15 cellular contexts compared by ENCODE assay signal in genomic region chr20:10919549-10920140, GRCh38.
DNase-seq lines count a peak whose midpoint lies in the region; ATAC-seq and TF ChIP-seq lines count a peak whose summit lies in the region.
"Had no signal": no experiment of that assay in that cellular context is flagged by ENCODE, and none has a peak within 500 bp of the region (broad histone marks: within the 10 kb centered on the region; RNA-seq: fewer than 3 reads in every experiment).

No MANE protein-coding gene starts in this region.

- H3K18ac ChIP-seq in trophoblast cell (ENCODE audit: low read length): no peak overlapping the region

- H4K91ac ChIP-seq in trophoblast cell (ENCODE audit: low read depth, low read length): no peak overlapping the region

- H3K27me3 ChIP-seq in trophoblast cell (ENCODE audit: insufficient read depth, low read length): no peaks in the 10 kb centered on the region

- TF ChIP-seq CTCF in fibroblast of mammary gland (conservative IDR thresholded peaks at IDR 0.05; ENCODE audit: control insufficient read depth, insufficient read depth, low read depth, low read length) (no peak), mesothelial cell of epicardium (IDR thresholded peaks at IDR 0.05; ENCODE audit: unreplicated experiment) (no peak)

- no peak overlapping the region for H3K9ac ChIP-seq in trophoblast cell (ENCODE audit: low read length)

- no peak overlapping the region for H2AK5ac ChIP-seq in trophoblast cell (ENCODE audit: low read length)

- H3K9me3 ChIP-seq in trophoblast cell (ENCODE audit: insufficient read depth, low read depth, low read length): no peaks in the 10 kb centered on the region

- no peak overlapping the region for H3K27ac Mint-ChIP-seq in mesothelial cell of epicardium
- H3K27ac Mint-ChIP-seq: memory B cell had no signal

- peaks cover 4% of the 10 kb centered on the region for H3K27me3 Mint-ChIP-seq in mesothelial cell of epicardium (ENCODE audit: low read depth)
- H3K27me3 Mint-ChIP-seq: memory B cell had no signal

- H3K23ac ChIP-seq in trophoblast cell (ENCODE audit: low read length): no peak overlapping the region

- H3K79me2 ChIP-seq in trophoblast cell (ENCODE audit: control insufficient read depth, insufficient read depth, low read length, poor library complexity): no peaks in the 10 kb centered on the region

- no peak overlapping the region for H3K4me2 ChIP-seq in trophoblast cell (ENCODE audit: low read length)

- H3K14ac ChIP-seq in trophoblast cell (ENCODE audit: low read length): no peak overlapping the region

- no peak overlapping the region for H3K4ac ChIP-seq in trophoblast cell (ENCODE audit: low read depth, low read length)

- H2AFZ ChIP-seq in trophoblast cell (ENCODE audit: insufficient read depth, low read length, poor library complexity): no peak overlapping the region

- ATAC-seq in HG03175 (IDR thresholded peaks at IDR 0.05; ENCODE audit: unreplicated experiment): no peak

- H3K27ac ChIP-seq in trophoblast cell (ENCODE audit: low read depth, low read length): no peak overlapping the region
- H3K27ac ChIP-seq: C4-2B had no signal

- no peak overlapping the region for H2BK12ac ChIP-seq in trophoblast cell (ENCODE audit: low read length)

- peaks cover 7% of the 10 kb centered on the region for H3K9me3 Mint-ChIP-seq in mesothelial cell of epicardium

- H4K8ac ChIP-seq in trophoblast cell (ENCODE audit: low read depth, low read length): no peak overlapping the region

- WGBS in trophoblast cell (ENCODE audit: extremely low coverage, insufficient coverage, insufficient read length): no CpG with 5 or more reads among the region's 5 CpGs

- no peaks in the 10 kb centered on the region for H3K36me3 Mint-ChIP-seq in mesothelial cell of epicardium
- H3K36me3 Mint-ChIP-seq: memory B cell had no signal

- no peak overlapping the region for H4K12ac ChIP-seq in trophoblast cell (ENCODE audit: low read depth, low read length)

- H3K4me3 ChIP-seq in fibroblast of mammary gland (ENCODE audit: control insufficient read depth, low read depth, low read length): no peak overlapping the region
- H3K4me3 ChIP-seq in trophoblast cell (ENCODE audit: low read depth, low read length): peak overlapping the region; percentile 61

- peaks cover 0 to 2% of the 10 kb centered on the region in 2 experiments for H3K4me1 ChIP-seq in trophoblast cell (ENCODE audit: control insufficient read depth in 1 of 2, insufficient read depth in 2 of 2, low read length in 2 of 2)

- no peaks in the 10 kb centered on the region for H3K36me3 ChIP-seq in trophoblast cell (ENCODE audit: control insufficient read depth in 1 of 2, insufficient read depth in 2 of 2, low read length in 2 of 2)

- DNase-seq in EL (peak; percentile 90), RPMI7951 (ENCODE audit: low read depth) (peak; percentile 67), fibroblast of mammary gland (ENCODE audit: low read depth) (peak; percentile 86), trophoblast cell (no peak), mesothelial cell of epicardium (ENCODE audit: low spot score in 2 of 2, unreplicated experiment in 2 of 2) (no peak), NCI-H1092 treated with DMSO at 0.1 percent for 48 hours (lab: John Stamatoyannopoulos, UW) (no peak), NCI-H187 treated with DMSO at 0.1 percent for 48 hours (lab: John Stamatoyannopoulos, UW) (no peak)
- DNase-seq: activated effector memory CD4-positive, alpha-beta T cell treated with anti-CD3 and anti-CD28 coated beads, Interleukin-2, amount 50 U/mL, for 16 hours; H9; head of caudate nucleus; NCI-H524; SW 1271 had no signal

- H3K4me1 Mint-ChIP-seq in mesothelial cell of epicardium: peaks cover 17% of the 10 kb centered on the region
- H3K4me1 Mint-ChIP-seq: memory B cell had no signal

- no peak overlapping the region for H2BK120ac ChIP-seq in trophoblast cell (ENCODE audit: insufficient read depth, low read length, poor library complexity)

- H2BK5ac ChIP-seq in trophoblast cell (ENCODE audit: low read depth, low read length, poor library complexity): no peak overlapping the region

- H3K4me3 Mint-ChIP-seq in mesothelial cell of epicardium: no peak overlapping the region
- H3K4me3 Mint-ChIP-seq: H9, memory B cell had no signal

- H3K79me1 ChIP-seq in trophoblast cell (ENCODE audit: low read length): no peaks in the 10 kb centered on the region

Comparison
In these comparisons a context has a peak if more than half of its experiments do, and no peak if none do; other contexts are left out.
1. DNase-seq: peak in EL (single experiment), RPMI7951 (single experiment) and fibroblast of mammary gland (single experiment); none in trophoblast cell (0 of 2), mesothelial cell of epicardium (0 of 2), NCI-H1092 treated with DMSO at 0.1 percent for 48 hours (single experiment) and NCI-H187 treated with DMSO at 0.1 percent for 48 hours (single experiment).